In the genomic region with DNA sequence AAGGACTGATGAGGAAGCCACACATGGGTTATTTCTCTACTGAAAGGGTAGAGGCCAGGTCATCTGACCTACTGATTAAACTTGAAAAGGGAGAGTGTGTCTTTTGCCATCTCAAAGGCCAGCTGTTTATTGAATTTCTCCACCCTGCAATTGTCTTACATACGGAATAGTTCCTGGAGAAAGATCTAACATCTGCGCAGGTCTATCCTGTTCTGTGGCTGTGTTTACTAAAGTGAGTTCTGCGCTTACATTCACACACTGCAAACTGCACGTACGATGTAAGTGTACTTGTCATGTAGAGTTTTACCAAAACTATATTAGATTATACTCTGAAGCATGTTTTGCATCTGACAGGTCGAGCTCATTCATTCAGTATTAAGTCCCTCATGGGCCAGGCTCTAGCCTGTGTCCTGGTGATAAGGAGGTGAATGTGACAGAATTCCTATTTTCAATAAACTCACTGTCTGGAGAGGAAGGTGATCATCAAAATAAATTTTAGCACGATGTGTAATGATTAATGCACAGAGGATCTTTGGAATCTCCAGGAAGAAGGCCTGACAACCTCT, we compare ENCODE assay signal across 1 cellular context.
TF ChIP-seq lines count a peak whose summit lies in the region.

No MANE protein-coding gene starts in this region.

TF ChIP-seq in GM12878, 131 proteins besides CTCF, POLR2A, EP300 and RAD21:
- TF ChIP-seq MYB (IDR thresholded peaks at IDR 0.05; ENCODE audit: borderline replicate concordance, low read depth, low read length) (no peak), ETV6 (conservative IDR thresholded peaks at IDR 0.05 in 1 of 2, IDR thresholded peaks at IDR 0.05 in 1 of 2; ENCODE audit: borderline replicate concordance in 1 of 2, low read depth in 1 of 2) (no peak), BMI1 (IDR thresholded peaks at IDR 0.05; ENCODE audit: borderline replicate concordance) (no peak), HDGF (IDR thresholded peaks at IDR 0.05) (no peak), RCOR1 (conservative IDR thresholded peaks at IDR 0.05; ENCODE audit: low read depth, low read length) (no peak), CREM (IDR thresholded peaks at IDR 0.05; ENCODE audit: low read depth) (no peak), MEF2A (IDR thresholded peaks at IDR 0.05; ENCODE audit: insufficient read depth, low read depth, low read length) (no peak), ASH2L (IDR thresholded peaks at IDR 0.05; ENCODE audit: borderline replicate concordance, low read depth) (no peak)
- TF ChIP-seq, protein P1, sequence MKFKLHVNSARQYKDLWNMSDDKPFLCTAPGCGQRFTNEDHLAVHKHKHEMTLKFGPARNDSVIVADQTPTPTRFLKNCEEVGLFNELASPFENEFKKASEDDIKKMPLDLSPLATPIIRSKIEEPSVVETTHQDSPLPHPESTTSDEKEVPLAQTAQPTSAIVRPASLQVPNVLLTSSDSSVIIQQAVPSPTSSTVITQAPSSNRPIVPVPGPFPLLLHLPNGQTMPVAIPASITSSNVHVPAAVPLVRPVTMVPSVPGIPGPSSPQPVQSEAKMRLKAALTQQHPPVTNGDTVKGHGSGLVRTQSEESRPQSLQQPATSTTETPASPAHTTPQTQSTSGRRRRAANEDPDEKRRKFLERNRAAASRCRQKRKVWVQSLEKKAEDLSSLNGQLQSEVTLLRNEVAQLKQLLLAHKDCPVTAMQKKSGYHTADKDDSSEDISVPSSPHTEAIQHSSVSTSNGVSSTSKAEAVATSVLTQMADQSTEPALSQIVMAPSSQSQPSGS (IDR thresholded peaks at IDR 0.05; ENCODE audit: low read length) = no peak
